8 cellular contexts compared by ENCODE assay signal in genomic region chr2:240433973-240434727, GRCh38. TPM values are rescaled to one million over a fixed set of nuclear protein-coding genes. Genes with fewer than 3 reads are reported as not detected.
DNase-seq lines count a peak whose midpoint lies in the region; ATAC-seq and TF ChIP-seq lines count a peak whose summit lies in the region.

No MANE protein-coding gene starts in this region.

- peaks cover 8% of the 10 kb centered on the region for H3K23me2 ChIP-seq in H9 (ENCODE audit: insufficient read length, low read depth, low read length, poor library complexity, severe bottlenecking)

- no peak overlapping the region for H4K8ac ChIP-seq in H9 (replicated peaks; ENCODE audit: insufficient read length, low read depth, low read length)

- H2BK20ac ChIP-seq in H9 (ENCODE audit: low read depth, low read length, poor library complexity, severe bottlenecking) = no peak overlapping the region

- peak overlapping the region; percentile 54 for H3K18ac ChIP-seq in H9 (ENCODE audit: insufficient read length, low read depth, low read length)

- CTCF ChIA-PET in naive thymus-derived CD4-positive, alpha-beta T cell (lab: Charles Lee) = no interaction called here

- no peak overlapping the region; the same call in 1 of the 2 replicates for H3K14ac ChIP-seq in H9 (ENCODE audit: insufficient read depth, low read length)

- H3K4ac ChIP-seq in H9 (ENCODE audit: low read depth, low read length) = no peak overlapping the region

- intact Hi-C loops in naive thymus-derived CD4-positive, alpha-beta T cell (cut with micrococcal nuclease) = loop anchor here (2.0 to 10.0 kb wide), 2 partner anchors 297 to 401 kb away; partner anchors contain the start of gene COPS9 (in 1 of the 2)

- H3K9me3 Mint-ChIP-seq in H9 = no peaks in the 10 kb centered on the region
- H3K9me3 Mint-ChIP-seq in T-helper 2 cell treated with Interferon-gamma antibody and Interleukin-4, amounts not matched to agents 5 μg/mL and 100 μg/mL, for 36 hours = no peaks in the 10 kb centered on the region
- no peaks in the 10 kb centered on the region for H3K9me3 Mint-ChIP-seq in naive thymus-derived CD4-positive, alpha-beta T cell

- H2BK5ac ChIP-seq in H9 (ENCODE audit: insufficient read length, low read length) = no peak overlapping the region

- H4K20me1 ChIP-seq in H9 (ENCODE audit: control insufficient read depth, insufficient read depth, insufficient read length) = no peaks in the 10 kb centered on the region

- no peak overlapping the region; a peak in 1 of 7 replicates for H3K27ac Mint-ChIP-seq in H9
- H3K27ac Mint-ChIP-seq in T-helper 2 cell treated with Interferon-gamma antibody and Interleukin-4, amounts not matched to agents 5 μg/mL and 100 μg/mL, for 36 hours = peak overlapping the region; percentile 87
- peak overlapping the region in 5 of 9 donors; percentile 28 to 77 (median 66) for H3K27ac Mint-ChIP-seq in naive thymus-derived CD4-positive, alpha-beta T cell

- H3K4me1 Mint-ChIP-seq in H9 = peaks cover 11 to 18% of the 10 kb centered on the region in 2 experiments
- peaks cover 12% of the 10 kb centered on the region for H3K4me1 Mint-ChIP-seq in T-helper 2 cell treated with Interferon-gamma antibody and Interleukin-4, amounts not matched to agents 5 μg/mL and 100 μg/mL, for 36 hours (ENCODE audit: low read depth)
- H3K4me1 Mint-ChIP-seq in naive thymus-derived CD4-positive, alpha-beta T cell = peaks cover 0 to 11% (median 4%) of the 10 kb centered on the region in 7 donors

- H4K91ac ChIP-seq in H9 (ENCODE audit: insufficient read length, low read depth, low read length) = no peak overlapping the region

- H3K23ac ChIP-seq in H9 (ENCODE audit: insufficient read length, low read depth, low read length) = no peak overlapping the region

- no peak overlapping the region for H2BK12ac ChIP-seq in H9 (ENCODE audit: insufficient read length, low read depth, low read length)

- H3K4me3 ChIP-seq in naive thymus-derived CD4-positive, alpha-beta T cell (ENCODE audit: low read length) = peak overlapping the region; percentile 48

- peaks cover 54% of the 10 kb centered on the region for H3K27me3 Mint-ChIP-seq in H9 (ENCODE audit: low read depth)
- H3K27me3 Mint-ChIP-seq in T-helper 2 cell treated with Interferon-gamma antibody and Interleukin-4, amounts not matched to agents 5 μg/mL and 100 μg/mL, for 36 hours (ENCODE audit: low read depth) = peaks cover 15% of the 10 kb centered on the region
- H3K27me3 Mint-ChIP-seq in naive thymus-derived CD4-positive, alpha-beta T cell = peaks cover 12 to 33% (median 21%) of the 10 kb centered on the region in 5 donors

- no peak overlapping the region for H3K27ac ChIP-seq in H9 (ENCODE audit: insufficient read length, low read depth, low read length)
- peak overlapping the region; percentile 97 for H3K27ac ChIP-seq in epithelial cell of prostate
- H3K27ac ChIP-seq in naive thymus-derived CD4-positive, alpha-beta T cell (ENCODE audit: low read depth, low read length) = no peak overlapping the region

- H3K4me3 Mint-ChIP-seq in H9 = peak overlapping the region; percentile 81 to 87
- peak overlapping the region; percentile 89 for H3K4me3 Mint-ChIP-seq in T-helper 2 cell treated with Interferon-gamma antibody and Interleukin-4, amounts not matched to agents 5 μg/mL and 100 μg/mL, for 36 hours
- peak overlapping the region; percentile 81 to 89 (median 86) for H3K4me3 Mint-ChIP-seq in naive thymus-derived CD4-positive, alpha-beta T cell

- H2AFZ ChIP-seq in H9 (ENCODE audit: low read length) = no peak overlapping the region

- TF ChIP-seq CTCF in H9 (conservative IDR thresholded peaks at IDR 0.05) = no peak

- no peak overlapping the region for H2BK120ac ChIP-seq in H9 (ENCODE audit: low read depth, low read length, poor library complexity, severe bottlenecking)

- H3K4me1 ChIP-seq in H9 (ENCODE audit: insufficient read depth, low read length) = no peaks in the 10 kb centered on the region; the same call in 1 of the 2 replicates
- peaks cover 0 to 6% of the 10 kb centered on the region in 2 donors for H3K4me1 ChIP-seq in naive thymus-derived CD4-positive, alpha-beta T cell (ENCODE audit: control insufficient read depth in 2 of 2, insufficient read depth in 2 of 2, low read length in 2 of 2)

- no CpG with 5 or more reads among the region's 16 CpGs for WGBS in H9 (ENCODE audit: extremely low coverage, insufficient read length, low lambda C conversion rate)

- no peak for ATAC-seq in naive thymus-derived CD4-positive, alpha-beta T cell
- ATAC-seq in HG02798 (IDR thresholded peaks at IDR 0.05; ENCODE audit: poor library complexity, unreplicated experiment) = no peak

- H3K9ac ChIP-seq in H9 (ENCODE audit: extremely low read depth, insufficient read length, low read length) = no peak overlapping the region

- peaks cover 13% of the 10 kb centered on the region; the same call in 1 of the 2 replicates for H3K27me3 ChIP-seq in H9 (ENCODE audit: insufficient read depth, low read length)
- H3K27me3 ChIP-seq in naive thymus-derived CD4-positive, alpha-beta T cell (ENCODE audit: control insufficient read depth in 2 of 2, insufficient read depth in 2 of 2, low read length in 2 of 2) = peaks cover 0 to 12% of the 10 kb centered on the region in 2 donors

- DNase-seq in H9 = peak; percentile 24
- peak; percentile 55 for DNase-seq in T-helper 2 cell treated with Interferon-gamma antibody and Interleukin-4, amounts not matched to agents 5 μg/mL and 100 μg/mL, for 36 hours (ENCODE audit: low spot score)
- peak; percentile 98 for DNase-seq in epithelial cell of prostate (ENCODE audit: low read depth, low spot score)
- DNase-seq in naive thymus-derived CD4-positive, alpha-beta T cell = no peak
- no peak for DNase-seq in cerebellum (ENCODE audit: low spot score)
- no peak for DNase-seq in effector CD8-positive, alpha-beta T cell (lab: John Stamatoyannopoulos, UW)
- no peak for DNase-seq in DMS79 (lab: John Stamatoyannopoulos, UW)

- POLR2A ChIA-PET in naive thymus-derived CD4-positive, alpha-beta T cell (lab: Charles Lee) = no interaction called here

- H2AK5ac ChIP-seq in H9 (ENCODE audit: insufficient read length, low read length) = no peak overlapping the region

- no peaks in the 10 kb centered on the region for H3K36me3 ChIP-seq in naive thymus-derived CD4-positive, alpha-beta T cell (ENCODE audit: control insufficient read depth in 2 of 3, insufficient read depth in 3 of 3, low read length in 3 of 3)

- H3K4me2 ChIP-seq in H9 (ENCODE audit: insufficient read depth, insufficient read length, low read length) = peak overlapping the region; percentile 68

- no peaks in the 10 kb centered on the region for H3K79me1 ChIP-seq in H9 (ENCODE audit: insufficient read depth, low read depth, low read length, poor library complexity, severe bottlenecking)

- H3K56ac ChIP-seq in H9 (ENCODE audit: insufficient read length, low read depth, low read length) = no peak overlapping the region

- no peaks in the 10 kb centered on the region; the same call in 1 of the 2 replicates for H3K79me2 ChIP-seq in H9 (ENCODE audit: insufficient read depth, low read length)

- peaks cover 0 to 2% (median 0%) of the 10 kb centered on the region in 3 experiments; a peak in 2 of 7 replicates for H3K36me3 Mint-ChIP-seq in H9 (ENCODE audit: insufficient read depth in 1 of 3, low read depth in 3 of 3)
- no peaks in the 10 kb centered on the region for H3K36me3 Mint-ChIP-seq in T-helper 2 cell treated with Interferon-gamma antibody and Interleukin-4, amounts not matched to agents 5 μg/mL and 100 μg/mL, for 36 hours (ENCODE audit: low read depth)
- no peaks in the 10 kb centered on the region for H3K36me3 Mint-ChIP-seq in naive thymus-derived CD4-positive, alpha-beta T cell

- no peaks in the 10 kb centered on the region for H3K9me3 ChIP-seq in H9 (ENCODE audit: control insufficient read depth, low read depth, low read length)
- H3K9me3 ChIP-seq in naive thymus-derived CD4-positive, alpha-beta T cell (ENCODE audit: control insufficient read depth in 2 of 3, low read length in 3 of 3) = no peaks in the 10 kb centered on the region

- no peak overlapping the region for H3T11ph ChIP-seq in H9 (ENCODE audit: low read length)

- no peak overlapping the region for H2BK15ac ChIP-seq in H9 (ENCODE audit: low read depth, low read length)

- no peak overlapping the region for H4K5ac ChIP-seq in H9 (ENCODE audit: insufficient read length, low read depth, low read length)

RNA-seq across cellular contexts. Expression of gene GPC1, which starts 1.3 kb away (rescaled TPM):
- total RNA-seq in H9 (2021) (39.4 and 44.0 TPM in 2 replicates), cerebellum (70.1 TPM)
- total RNA-seq in naive thymus-derived CD4-positive, alpha-beta T cell = 1 to 10 TPM in 2 of 5 experiments, under 1 TPM in 3; 0.35 to 4.5 (median 0.90) TPM
- polyA plus RNA-seq in naive thymus-derived CD4-positive, alpha-beta T cell = under 1 TPM in 1 of 2 donors, not detected in 1; 0.08 TPM

Comparison
In these comparisons a context has a peak if more than half of its experiments do, and no peak if none do; other contexts are left out.
1. DNase-seq: peak in H9 (single experiment), T-helper 2 cell treated with Interferon-gamma antibody and Interleukin-4, amounts not matched to agents 5 μg/mL and 100 μg/mL, for 36 hours (single experiment) and epithelial cell of prostate (single experiment); none in naive thymus-derived CD4-positive, alpha-beta T cell (0 of 9), cerebellum (single experiment), effector CD8-positive, alpha-beta T cell (single experiment) and DMS79 (single experiment).
2. H3K27ac Mint-ChIP-seq: peak in T-helper 2 cell treated with Interferon-gamma antibody and Interleukin-4, amounts not matched to agents 5 μg/mL and 100 μg/mL, for 36 hours (single experiment) and naive thymus-derived CD4-positive, alpha-beta T cell (5 of 9); none in H9 (0 of 3).
3. Peak in every context shown above with its lines, with median percentiles within 50 percentile points of each other: H3K4me3 Mint-ChIP-seq.